In the genomic region with DNA sequence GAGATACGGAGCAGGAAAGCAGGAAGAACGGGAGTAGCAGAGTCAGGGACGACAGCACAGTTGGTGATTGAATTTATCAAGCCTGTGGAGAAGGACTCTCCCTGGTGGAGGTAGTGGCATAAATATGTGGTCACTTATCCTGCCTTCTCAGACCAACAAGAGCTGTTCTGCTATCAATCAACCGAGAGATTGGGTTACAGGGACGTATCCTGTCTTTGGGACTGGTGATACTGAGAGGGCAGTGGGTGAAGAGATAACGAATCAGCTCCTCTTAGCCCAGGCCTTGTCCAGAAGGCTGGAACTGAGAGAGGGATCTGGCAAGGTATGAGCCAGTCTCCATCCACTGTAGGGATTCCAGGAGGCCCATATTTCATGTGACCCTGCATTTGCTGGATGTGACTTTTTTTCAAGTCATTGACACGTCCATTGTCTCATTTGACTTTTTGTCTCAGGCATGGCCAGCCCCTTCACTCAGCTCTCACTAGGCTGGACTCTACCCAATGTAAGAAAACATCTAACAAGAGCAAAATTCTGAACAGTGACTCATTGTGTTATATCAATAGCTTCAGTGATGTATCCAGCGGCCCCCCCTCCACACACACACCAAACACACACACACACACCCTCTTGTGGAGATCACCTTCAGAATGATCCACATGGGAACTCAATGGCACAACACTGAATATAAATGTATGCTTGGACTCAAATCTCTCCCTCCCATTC, we compare ENCODE assay signal across 1 cellular context.
TF ChIP-seq lines count a peak whose summit lies in the region.

No MANE protein-coding gene starts in this region.

TF ChIP-seq in K562, 482 proteins besides CTCF, POLR2A, EP300 and RAD21 (continued from another document and continues in another):
- TF ChIP-seq FOXJ3 (CRISPR knock-in tag; IDR thresholded peaks at IDR 0.05) (no peak), ELF4 (CRISPR knock-in tag; IDR thresholded peaks at IDR 0.05) (peak; percentile 84; the same call in 1 of the 2 replicates), EZH2 (IDR thresholded peaks at IDR 0.05; ENCODE audit: borderline replicate concordance, low read depth, low read length) (0 out of 2 replicates have a peak, but pooled peaks have one; percentile 58), CAMTA2 (CRISPR knock-in tag; conservative IDR thresholded peaks at IDR 0.05) (no peak), CBFA2T3 (IDR thresholded peaks at IDR 0.05) (peak; percentile 99), NR2F6 (CRISPR knock-in tag; IDR thresholded peaks at IDR 0.05) (no peak), SMAD1 (IDR thresholded peaks at IDR 0.05; ENCODE audit: low read depth, low read length, partially characterized antibody) (no peak), ATF7 (IDR thresholded peaks at IDR 0.05) (0 out of 2 replicates have a peak, but pooled peaks have one; percentile 57), RFX1 (IDR thresholded peaks at IDR 0.05) (no peak), ZNF584 (CRISPR knock-in tag; IDR thresholded peaks at IDR 0.05; ENCODE audit: low read depth) (peak; percentile 65; the same call in 1 of the 2 replicates), TAF1 (IDR thresholded peaks at IDR 0.05; ENCODE audit: control insufficient read depth, extremely low read depth, insufficient read depth, low read length, severe bottlenecking) (peak; percentile 42), NCOA2 (IDR thresholded peaks at IDR 0.05; ENCODE audit: partially characterized antibody in 2 of 2) (peak in 1 of 2 experiments; percentile 39), YY1 (IDR thresholded peaks at IDR 0.05; ENCODE audit: borderline replicate concordance in 1 of 3, control insufficient read depth in 1 of 3, extremely low read depth in 1 of 3, insufficient read depth in 3 of 3, insufficient read length in 1 of 3, insufficient replicate concordance in 2 of 3, low read depth in 1 of 3, low read length in 2 of 3) (peak in 1 of 3 experiments; percentile 54), BRD9 (IDR thresholded peaks at IDR 0.05; ENCODE audit: low read depth, partially characterized antibody) (peak; percentile 81), NR2C1 (IDR thresholded peaks at IDR 0.05) (no peak; the same call in none of the 2 replicates), NR2C1 (tag; IDR thresholded peaks at IDR 0.05) (peak; percentile 51; the same call in 1 of the 2 replicates), ZNF589 (CRISPR knock-in tag; IDR thresholded peaks at IDR 0.05; ENCODE audit: low read depth) (peak; percentile 90), ZNF253 (CRISPR knock-in tag; conservative IDR thresholded peaks at IDR 0.05) (no peak), CREB1 (IDR thresholded peaks at IDR 0.05) (peak; percentile 73; the same call in 1 of the 2 replicates), CREB1 (CRISPR knock-in tag; IDR thresholded peaks at IDR 0.05) (peak; percentile 15; the same call in 1 of the 2 replicates), ZNF24 (IDR thresholded peaks at IDR 0.05) (no peak), ZNF445 (CRISPR knock-in tag; IDR thresholded peaks at IDR 0.05; ENCODE audit: low read depth) (peak; percentile 9; the same call in 1 of the 2 replicates), C11orf30 (IDR thresholded peaks at IDR 0.05; ENCODE audit: low read depth) (no peak), ZNF175 (CRISPR knock-in tag; IDR thresholded peaks at IDR 0.05; ENCODE audit: low read depth) (peak; percentile 82), KLF16 (IDR thresholded peaks at IDR 0.05) (peak; percentile 97), GTF2A2 (tag; IDR thresholded peaks at IDR 0.05) (no peak), ETV6 (IDR thresholded peaks at IDR 0.05; ENCODE audit: borderline replicate concordance in 1 of 2, low read depth in 2 of 2, low read length in 1 of 2) (0 out of 4 replicates have a peak, but pooled peaks of 1 of the 2 experiments have one; percentile 2), ETV6 (CRISPR knock-in tag; IDR thresholded peaks at IDR 0.05; ENCODE audit: borderline replicate concordance) (no peak), TBL1XR1 (IDR thresholded peaks at IDR 0.05; ENCODE audit: low read length in 2 of 2) (peak; percentile 69 to 93; a peak in 2 of 4 replicates), EHMT2 (IDR thresholded peaks at IDR 0.05) (peak; percentile 41; the same call in 1 of the 2 replicates), ZNF354B (CRISPR knock-in tag; IDR thresholded peaks at IDR 0.05) (peak; percentile 41; the same call in 1 of the 2 replicates), SLC30A9 (CRISPR knock-in tag; IDR thresholded peaks at IDR 0.05) (no peak), ZNF274 (IDR thresholded peaks at IDR 0.05; ENCODE audit: borderline replicate concordance, low read depth, low read length) (peak; percentile 78; the same call in 1 of the 2 replicates), ZNF644 (tag; IDR thresholded peaks at IDR 0.05; ENCODE audit: low read depth) (0 out of 2 replicates have a peak, but pooled peaks have one; percentile 62), RBM14 (IDR thresholded peaks at IDR 0.05; ENCODE audit: borderline replicate concordance, insufficient read depth, low read depth, low read length) (no peak)
- TF ChIP-seq, protein P1, sequence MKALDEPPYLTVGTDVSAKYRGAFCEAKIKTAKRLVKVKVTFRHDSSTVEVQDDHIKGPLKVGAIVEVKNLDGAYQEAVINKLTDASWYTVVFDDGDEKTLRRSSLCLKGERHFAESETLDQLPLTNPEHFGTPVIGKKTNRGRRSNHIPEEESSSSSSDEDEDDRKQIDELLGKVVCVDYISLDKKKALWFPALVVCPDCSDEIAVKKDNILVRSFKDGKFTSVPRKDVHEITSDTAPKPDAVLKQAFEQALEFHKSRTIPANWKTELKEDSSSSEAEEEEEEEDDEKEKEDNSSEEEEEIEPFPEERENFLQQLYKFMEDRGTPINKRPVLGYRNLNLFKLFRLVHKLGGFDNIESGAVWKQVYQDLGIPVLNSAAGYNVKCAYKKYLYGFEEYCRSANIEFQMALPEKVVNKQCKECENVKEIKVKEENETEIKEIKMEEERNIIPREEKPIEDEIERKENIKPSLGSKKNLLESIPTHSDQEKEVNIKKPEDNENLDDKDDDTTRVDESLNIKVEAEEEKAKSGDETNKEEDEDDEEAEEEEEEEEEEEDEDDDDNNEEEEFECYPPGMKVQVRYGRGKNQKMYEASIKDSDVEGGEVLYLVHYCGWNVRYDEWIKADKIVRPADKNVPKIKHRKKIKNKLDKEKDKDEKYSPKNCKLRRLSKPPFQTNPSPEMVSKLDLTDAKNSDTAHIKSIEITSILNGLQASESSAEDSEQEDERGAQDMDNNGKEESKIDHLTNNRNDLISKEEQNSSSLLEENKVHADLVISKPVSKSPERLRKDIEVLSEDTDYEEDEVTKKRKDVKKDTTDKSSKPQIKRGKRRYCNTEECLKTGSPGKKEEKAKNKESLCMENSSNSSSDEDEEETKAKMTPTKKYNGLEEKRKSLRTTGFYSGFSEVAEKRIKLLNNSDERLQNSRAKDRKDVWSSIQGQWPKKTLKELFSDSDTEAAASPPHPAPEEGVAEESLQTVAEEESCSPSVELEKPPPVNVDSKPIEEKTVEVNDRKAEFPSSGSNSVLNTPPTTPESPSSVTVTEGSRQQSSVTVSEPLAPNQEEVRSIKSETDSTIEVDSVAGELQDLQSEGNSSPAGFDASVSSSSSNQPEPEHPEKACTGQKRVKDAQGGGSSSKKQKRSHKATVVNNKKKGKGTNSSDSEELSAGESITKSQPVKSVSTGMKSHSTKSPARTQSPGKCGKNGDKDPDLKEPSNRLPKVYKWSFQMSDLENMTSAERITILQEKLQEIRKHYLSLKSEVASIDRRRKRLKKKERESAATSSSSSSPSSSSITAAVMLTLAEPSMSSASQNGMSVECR (CRISPR knock-in tag; IDR thresholded peaks at IDR 0.05), result no peak
- TF ChIP-seq, protein P2, sequence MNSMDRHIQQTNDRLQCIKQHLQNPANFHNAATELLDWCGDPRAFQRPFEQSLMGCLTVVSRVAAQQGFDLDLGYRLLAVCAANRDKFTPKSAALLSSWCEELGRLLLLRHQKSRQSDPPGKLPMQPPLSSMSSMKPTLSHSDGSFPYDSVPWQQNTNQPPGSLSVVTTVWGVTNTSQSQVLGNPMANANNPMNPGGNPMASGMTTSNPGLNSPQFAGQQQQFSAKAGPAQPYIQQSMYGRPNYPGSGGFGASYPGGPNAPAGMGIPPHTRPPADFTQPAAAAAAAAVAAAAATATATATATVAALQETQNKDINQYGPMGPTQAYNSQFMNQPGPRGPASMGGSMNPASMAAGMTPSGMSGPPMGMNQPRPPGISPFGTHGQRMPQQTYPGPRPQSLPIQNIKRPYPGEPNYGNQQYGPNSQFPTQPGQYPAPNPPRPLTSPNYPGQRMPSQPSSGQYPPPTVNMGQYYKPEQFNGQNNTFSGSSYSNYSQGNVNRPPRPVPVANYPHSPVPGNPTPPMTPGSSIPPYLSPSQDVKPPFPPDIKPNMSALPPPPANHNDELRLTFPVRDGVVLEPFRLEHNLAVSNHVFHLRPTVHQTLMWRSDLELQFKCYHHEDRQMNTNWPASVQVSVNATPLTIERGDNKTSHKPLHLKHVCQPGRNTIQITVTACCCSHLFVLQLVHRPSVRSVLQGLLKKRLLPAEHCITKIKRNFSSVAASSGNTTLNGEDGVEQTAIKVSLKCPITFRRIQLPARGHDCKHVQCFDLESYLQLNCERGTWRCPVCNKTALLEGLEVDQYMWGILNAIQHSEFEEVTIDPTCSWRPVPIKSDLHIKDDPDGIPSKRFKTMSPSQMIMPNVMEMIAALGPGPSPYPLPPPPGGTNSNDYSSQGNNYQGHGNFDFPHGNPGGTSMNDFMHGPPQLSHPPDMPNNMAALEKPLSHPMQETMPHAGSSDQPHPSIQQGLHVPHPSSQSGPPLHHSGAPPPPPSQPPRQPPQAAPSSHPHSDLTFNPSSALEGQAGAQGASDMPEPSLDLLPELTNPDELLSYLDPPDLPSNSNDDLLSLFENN (IDR thresholded peaks at IDR 0.05; ENCODE audit: low read depth in 2 of 2, low read length in 2 of 2), result peak in 1 of 2 experiments; percentile 92; a peak in 2 of 4 replicates
- TF ChIP-seq, protein P3, sequence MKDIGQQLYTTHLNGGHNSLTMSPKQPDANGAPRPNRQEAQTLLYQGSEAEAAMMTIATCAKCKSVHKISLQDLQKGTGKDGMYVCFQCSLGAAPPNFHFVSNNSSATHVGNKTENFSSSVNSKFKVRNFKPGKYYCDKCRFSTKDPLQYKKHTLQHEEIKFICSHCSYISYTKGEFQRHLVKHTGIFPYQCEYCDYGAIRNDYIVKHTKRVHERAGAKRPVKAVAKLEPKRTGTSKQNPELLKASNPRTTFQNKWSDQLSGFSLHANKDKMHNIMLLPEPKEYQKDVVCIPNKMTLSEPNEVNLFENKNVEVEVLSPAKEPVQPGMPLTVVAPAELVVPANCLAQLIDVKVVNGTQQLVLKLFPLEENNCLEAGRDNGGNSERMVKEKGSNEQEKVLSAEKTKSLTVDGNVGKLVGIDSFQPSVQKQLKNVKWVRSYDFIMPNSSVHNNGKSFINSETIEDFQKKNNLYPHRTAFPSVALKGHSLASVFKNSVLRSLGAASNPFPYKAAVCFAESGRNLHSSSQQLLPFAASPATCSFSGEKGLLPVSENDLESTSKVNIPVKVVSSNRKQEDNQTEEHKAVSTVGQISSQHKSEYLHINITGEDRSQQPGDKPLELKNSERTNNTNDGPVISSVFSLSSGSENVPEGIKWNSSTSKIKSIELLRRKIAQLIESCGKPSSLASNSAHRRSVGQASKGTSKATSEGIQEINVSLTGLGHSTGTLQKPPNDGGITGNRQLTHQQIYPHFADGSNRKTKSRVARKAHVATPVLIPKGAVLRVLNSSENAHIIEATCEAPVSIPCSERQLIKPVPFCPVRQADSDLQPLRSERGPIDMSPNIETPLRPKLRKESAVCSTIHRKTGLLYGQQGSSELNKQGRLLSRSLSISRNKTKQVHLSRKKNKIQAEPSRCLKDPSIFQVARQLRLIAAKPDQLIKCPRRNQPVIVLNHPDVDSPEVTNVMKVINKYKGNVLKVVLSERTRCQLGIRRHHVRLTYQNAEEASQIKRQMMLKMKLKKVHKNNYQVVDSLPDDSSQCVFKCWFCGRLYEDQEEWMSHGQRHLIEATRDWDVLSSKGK (CRISPR knock-in tag; IDR thresholded peaks at IDR 0.05), result no peak
- TF ChIP-seq, protein P4, sequence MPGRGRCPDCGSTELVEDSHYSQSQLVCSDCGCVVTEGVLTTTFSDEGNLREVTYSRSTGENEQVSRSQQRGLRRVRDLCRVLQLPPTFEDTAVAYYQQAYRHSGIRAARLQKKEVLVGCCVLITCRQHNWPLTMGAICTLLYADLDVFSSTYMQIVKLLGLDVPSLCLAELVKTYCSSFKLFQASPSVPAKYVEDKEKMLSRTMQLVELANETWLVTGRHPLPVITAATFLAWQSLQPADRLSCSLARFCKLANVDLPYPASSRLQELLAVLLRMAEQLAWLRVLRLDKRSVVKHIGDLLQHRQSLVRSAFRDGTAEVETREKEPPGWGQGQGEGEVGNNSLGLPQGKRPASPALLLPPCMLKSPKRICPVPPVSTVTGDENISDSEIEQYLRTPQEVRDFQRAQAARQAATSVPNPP (IDR thresholded peaks at IDR 0.05; ENCODE audit: borderline replicate concordance, insufficient read depth, insufficient read length), result no peak
- TF ChIP-seq, protein P5, sequence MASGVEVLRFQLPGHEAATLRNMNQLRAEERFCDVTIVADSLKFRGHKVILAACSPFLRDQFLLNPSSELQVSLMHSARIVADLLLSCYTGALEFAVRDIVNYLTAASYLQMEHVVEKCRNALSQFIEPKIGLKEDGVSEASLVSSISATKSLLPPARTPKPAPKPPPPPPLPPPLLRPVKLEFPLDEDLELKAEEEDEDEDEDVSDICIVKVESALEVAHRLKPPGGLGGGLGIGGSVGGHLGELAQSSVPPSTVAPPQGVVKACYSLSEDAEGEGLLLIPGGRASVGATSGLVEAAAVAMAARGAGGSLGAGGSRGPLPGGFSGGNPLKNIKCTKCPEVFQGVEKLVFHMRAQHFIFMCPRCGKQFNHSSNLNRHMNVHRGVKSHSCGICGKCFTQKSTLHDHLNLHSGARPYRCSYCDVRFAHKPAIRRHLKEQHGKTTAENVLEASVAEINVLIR (CRISPR knock-in tag; IDR thresholded peaks at IDR 0.05), result peak; percentile 52; the same call in 1 of the 2 replicates
- TF ChIP-seq, protein P6, sequence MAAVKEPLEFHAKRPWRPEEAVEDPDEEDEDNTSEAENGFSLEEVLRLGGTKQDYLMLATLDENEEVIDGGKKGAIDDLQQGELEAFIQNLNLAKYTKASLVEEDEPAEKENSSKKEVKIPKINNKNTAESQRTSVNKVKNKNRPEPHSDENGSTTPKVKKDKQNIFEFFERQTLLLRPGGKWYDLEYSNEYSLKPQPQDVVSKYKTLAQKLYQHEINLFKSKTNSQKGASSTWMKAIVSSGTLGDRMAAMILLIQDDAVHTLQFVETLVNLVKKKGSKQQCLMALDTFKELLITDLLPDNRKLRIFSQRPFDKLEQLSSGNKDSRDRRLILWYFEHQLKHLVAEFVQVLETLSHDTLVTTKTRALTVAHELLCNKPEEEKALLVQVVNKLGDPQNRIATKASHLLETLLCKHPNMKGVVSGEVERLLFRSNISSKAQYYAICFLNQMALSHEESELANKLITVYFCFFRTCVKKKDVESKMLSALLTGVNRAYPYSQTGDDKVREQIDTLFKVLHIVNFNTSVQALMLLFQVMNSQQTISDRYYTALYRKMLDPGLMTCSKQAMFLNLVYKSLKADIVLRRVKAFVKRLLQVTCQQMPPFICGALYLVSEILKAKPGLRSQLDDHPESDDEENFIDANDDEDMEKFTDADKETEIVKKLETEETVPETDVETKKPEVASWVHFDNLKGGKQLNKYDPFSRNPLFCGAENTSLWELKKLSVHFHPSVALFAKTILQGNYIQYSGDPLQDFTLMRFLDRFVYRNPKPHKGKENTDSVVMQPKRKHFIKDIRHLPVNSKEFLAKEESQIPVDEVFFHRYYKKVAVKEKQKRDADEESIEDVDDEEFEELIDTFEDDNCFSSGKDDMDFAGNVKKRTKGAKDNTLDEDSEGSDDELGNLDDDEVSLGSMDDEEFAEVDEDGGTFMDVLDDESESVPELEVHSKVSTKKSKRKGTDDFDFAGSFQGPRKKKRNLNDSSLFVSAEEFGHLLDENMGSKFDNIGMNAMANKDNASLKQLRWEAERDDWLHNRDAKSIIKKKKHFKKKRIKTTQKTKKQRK (IDR thresholded peaks at IDR 0.05; ENCODE audit: borderline replicate concordance, low read depth, low read length), result no peak
- TF ChIP-seq, protein P7, sequence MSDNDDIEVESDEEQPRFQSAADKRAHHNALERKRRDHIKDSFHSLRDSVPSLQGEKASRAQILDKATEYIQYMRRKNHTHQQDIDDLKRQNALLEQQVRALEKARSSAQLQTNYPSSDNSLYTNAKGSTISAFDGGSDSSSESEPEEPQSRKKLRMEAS (CRISPR knock-in tag; IDR thresholded peaks at IDR 0.05), result peak; percentile 32; the same call in 1 of the 2 replicates
